In genomic region chr14:23093526-23093925, GRCh38 we compare ENCODE assay signal across 12 cellular contexts. TPM values are rescaled to one million over a fixed set of nuclear protein-coding genes. Genes with fewer than 3 reads are reported as not detected.
DNase-seq lines count a peak whose midpoint lies in the region; ATAC-seq and TF ChIP-seq lines count a peak whose summit lies in the region.
"Had no signal": no experiment of that assay in that cellular context is flagged by ENCODE, and none has a peak within 500 bp of the region (broad histone marks: within the 10 kb centered on the region; RNA-seq: fewer than 3 reads in every experiment).

No MANE protein-coding gene starts in this region.

- H3K4me2 ChIP-seq in H9 (ENCODE audit: insufficient read depth, insufficient read length, low read length) (peak overlapping the region; percentile 93), SU-DHL-6 (ENCODE audit: low read depth, low read length, poor library complexity, severe bottlenecking) (peak overlapping the region; percentile 89)

- DNase-seq in H9, result no peak
- no peak for DNase-seq in stomach
- DNase-seq in OCI-M1 (lab: John Stamatoyannopoulos, UW), result no peak
- no peak for DNase-seq in NAMALWA (ENCODE audit: low spot score)
- DNase-seq: dermis blood vessel endothelial cell; stimulated activated naive CD8-positive, alpha-beta T cell treated with anti-CD3 and anti-CD28 coated beads, Interleukin-15, amount 100 ng/mL, for 72 hours had no signal

- H2AFZ ChIP-seq in H9 (ENCODE audit: low read length) (no peak overlapping the region), SU-DHL-6 (ENCODE audit: low read depth, low read length, severe bottlenecking) (no peak overlapping the region)

- peaks cover 14 to 25% of the 10 kb centered on the region in 2 experiments for H3K4me1 Mint-ChIP-seq in H9

- H3K27me3 Mint-ChIP-seq in H9 (ENCODE audit: low read depth), result no peaks in the 10 kb centered on the region
- H3K27me3 Mint-ChIP-seq: stimulated activated naive CD8-positive, alpha-beta T cell treated with anti-CD3 and anti-CD28 coated beads, Interleukin-15, amount 100 ng/mL, for 72 hours had no signal

- TF ChIP-seq POLR2A in stomach (IDR thresholded peaks at IDR 0.05), result no peak

- peaks cover 19% of the 10 kb centered on the region for H3K79me2 ChIP-seq in H9 (ENCODE audit: insufficient read depth, low read length)
- H3K79me2 ChIP-seq in SU-DHL-6 (ENCODE audit: insufficient read depth, low read length), result peaks cover 54% of the 10 kb centered on the region

- no peaks in the 10 kb centered on the region for H3K9me3 ChIP-seq in H9 (ENCODE audit: control insufficient read depth, low read depth, low read length)
- no peaks in the 10 kb centered on the region for H3K9me3 ChIP-seq in SU-DHL-6 (ENCODE audit: insufficient read depth, low read length)
- H3K9me3 ChIP-seq in iPS-20b (ENCODE audit: insufficient read depth, low read depth, low read length), result no peaks in the 10 kb centered on the region
- H3K9me3 ChIP-seq in stomach, result no peaks in the 10 kb centered on the region

- H4K20me1 ChIP-seq in H9 (ENCODE audit: control insufficient read depth, insufficient read depth, insufficient read length) (no peaks in the 10 kb centered on the region), SU-DHL-6 (ENCODE audit: low read depth, low read length) (peaks cover 21% of the 10 kb centered on the region)

- H2BK5ac ChIP-seq in H9 (ENCODE audit: insufficient read length, low read length), result no peak overlapping the region

- H3K4ac ChIP-seq in H9 (ENCODE audit: low read depth, low read length), result no peak overlapping the region

- no peak overlapping the region for H4K91ac ChIP-seq in H9 (ENCODE audit: insufficient read length, low read depth, low read length)

- no peaks in the 10 kb centered on the region for H3K9me2 ChIP-seq in SU-DHL-6 (replicated peaks; ENCODE audit: insufficient read depth, low read length)

- H4K8ac ChIP-seq in H9 (replicated peaks; ENCODE audit: insufficient read length, low read depth, low read length), result no peak overlapping the region

- H3T11ph ChIP-seq in H9 (ENCODE audit: low read length), result no peak overlapping the region

- peak overlapping the region; percentile 66 for H3K4me3 ChIP-seq in SU-DHL-6 (ENCODE audit: insufficient read depth, low read length, poor library complexity, severe bottlenecking)
- peak overlapping the region; percentile 92 for H3K4me3 ChIP-seq in iPS-20b (ENCODE audit: low read length)
- peak overlapping the region; percentile 66 to 96 (median 76) for H3K4me3 ChIP-seq in stomach

- no peak overlapping the region for H2BK15ac ChIP-seq in H9 (ENCODE audit: low read depth, low read length)

- no peak overlapping the region for H3K14ac ChIP-seq in H9 (ENCODE audit: insufficient read depth, low read length)

- H2AK5ac ChIP-seq in H9 (ENCODE audit: insufficient read length, low read length), result no peak overlapping the region

- H3K4me3 Mint-ChIP-seq in H9, result no peak overlapping the region; a peak in 1 of 5 replicates

- H2BK12ac ChIP-seq in H9 (ENCODE audit: insufficient read length, low read depth, low read length), result no peak overlapping the region

- H3K9ac ChIP-seq in H9 (ENCODE audit: extremely low read depth, insufficient read length, low read length) (peak overlapping the region; percentile 99), SU-DHL-6 (ENCODE audit: low read length) (peak overlapping the region; percentile 85), iPS-20b (ENCODE audit: low read depth, low read length) (peak overlapping the region; percentile 99; the same call in 1 of the 2 replicates)

- H3K27ac ChIP-seq in H9 (ENCODE audit: insufficient read length, low read depth, low read length), result no peak overlapping the region
- H3K27ac ChIP-seq in SU-DHL-6 (ENCODE audit: low read depth, low read length), result no peak overlapping the region
- no peak overlapping the region for H3K27ac ChIP-seq in iPS-20b (ENCODE audit: low read length)
- peak overlapping the region in 3 of 5 donors; percentile 95 to 100 (median 99) for H3K27ac ChIP-seq in stomach

- H3K36me3 ChIP-seq in SU-DHL-6 (ENCODE audit: low read length), result peaks cover 30% of the 10 kb centered on the region
- peaks cover 67% of the 10 kb centered on the region for H3K36me3 ChIP-seq in iPS-20b (ENCODE audit: insufficient read depth, low read depth, low read length)
- peaks cover 30 to 59% (median 59%) of the 10 kb centered on the region in 4 donors for H3K36me3 ChIP-seq in stomach

- peaks cover 6% of the 10 kb centered on the region for H3K23me2 ChIP-seq in H9 (ENCODE audit: insufficient read length, low read depth, low read length, poor library complexity, severe bottlenecking)

- no CpG with 5 or more reads among the region's 2 CpGs for WGBS in H9 (ENCODE audit: extremely low coverage, insufficient read length, low lambda C conversion rate)
- WGBS in stomach, 5 donors, result 56 to 71% (median 60%) methylated on average over 2 of the region's 2 CpGs

- no peaks in the 10 kb centered on the region for H3K9me3 Mint-ChIP-seq in H9
- H3K9me3 Mint-ChIP-seq: neural crest cell; stimulated activated naive CD8-positive, alpha-beta T cell treated with anti-CD3 and anti-CD28 coated beads, Interleukin-15, amount 100 ng/mL, for 72 hours had no signal

- H3K23ac ChIP-seq in H9 (ENCODE audit: insufficient read length, low read depth, low read length), result no peak overlapping the region

- TF ChIP-seq CTCF in H9 (conservative IDR thresholded peaks at IDR 0.05), result no peak
- TF ChIP-seq CTCF in SU-DHL-6 (IDR thresholded peaks at IDR 0.05; ENCODE audit: insufficient read depth, low read length, poor library complexity, severe bottlenecking), result no peak
- no peak for TF ChIP-seq CTCF in stomach (IDR thresholded peaks at IDR 0.05)

- no peak for ATAC-seq in GM21825 (IDR thresholded peaks at IDR 0.05; ENCODE audit: unreplicated experiment)
- ATAC-seq: stimulated activated naive CD8-positive, alpha-beta T cell treated with anti-CD3 and anti-CD28 coated beads, Interleukin-15, amount 100 ng/mL, for 72 hours had no signal

- H3K27me3 ChIP-seq in H9 (ENCODE audit: insufficient read depth, low read length) (no peaks in the 10 kb centered on the region), SU-DHL-6 (ENCODE audit: low read length) (no peaks in the 10 kb centered on the region), iPS-20b (ENCODE audit: insufficient read depth, low read length) (no peaks in the 10 kb centered on the region), stomach (no peaks in the 10 kb centered on the region)

- intact Hi-C loops in stomach (cut with DNase I; ENCODE audit: low total_unique reads), result no loop called here

- no peak overlapping the region for H3K56ac ChIP-seq in H9 (ENCODE audit: insufficient read length, low read depth, low read length)

- no peak overlapping the region for H2BK120ac ChIP-seq in H9 (ENCODE audit: low read depth, low read length, poor library complexity, severe bottlenecking)

- no peak for TF ChIP-seq EP300 in stomach (IDR thresholded peaks at IDR 0.05)

- H3K79me1 ChIP-seq in H9 (ENCODE audit: insufficient read depth, low read depth, low read length, poor library complexity, severe bottlenecking), result peaks cover 5% of the 10 kb centered on the region

- H2BK20ac ChIP-seq in H9 (ENCODE audit: low read depth, low read length, poor library complexity, severe bottlenecking), result no peak overlapping the region

- H3K4me1 ChIP-seq in H9 (ENCODE audit: insufficient read depth, low read length) (peaks cover 2% of the 10 kb centered on the region; the same call in 1 of the 2 replicates), iPS-20b (ENCODE audit: insufficient read depth, low read length) (peaks cover 6% of the 10 kb centered on the region; the same call in 1 of the 2 replicates), stomach (peaks cover 19 to 60% (median 47%) of the 10 kb centered on the region in 4 donors)

- H3K36me3 Mint-ChIP-seq in H9 (ENCODE audit: insufficient read depth in 1 of 3, low read depth in 3 of 3), result peaks cover 36 to 62% (median 56%) of the 10 kb centered on the region in 3 experiments

- H4K5ac ChIP-seq in H9 (ENCODE audit: insufficient read length, low read depth, low read length), result no peak overlapping the region

- H3F3A ChIP-seq in SU-DHL-6 (ENCODE audit: insufficient read depth), result no peaks in the 10 kb centered on the region

- H3K27ac Mint-ChIP-seq in H9, result no peak overlapping the region
- H3K27ac Mint-ChIP-seq: stimulated activated naive CD8-positive, alpha-beta T cell treated with anti-CD3 and anti-CD28 coated beads, Interleukin-15, amount 100 ng/mL, for 72 hours had no signal

- no peak overlapping the region for H3K18ac ChIP-seq in H9 (ENCODE audit: insufficient read length, low read depth, low read length)

RNA-seq across cellular contexts. Expression of gene ACIN1, which starts 1.4 kb away (rescaled TPM):
- total RNA-seq in H9 (2021) (314 and 333 TPM in 2 replicates), stomach (100 to 1,000 TPM; 114 to 232 (median 123) TPM)
- polyA plus RNA-seq in stomach, result 10 to 100 TPM; 37.1 to 86.4 (median 52.7) TPM

RNA-seq across cellular contexts. Expression of gene C14orf119, which starts 1.8 kb away (rescaled TPM):
- total RNA-seq in H9 (2021), result 65.1 and 66.9 TPM in 2 replicates
- 10 to 100 TPM in 2 of 5 donors, 1 to 10 TPM in 2, not detected in 1; 1.8 to 25.2 (median 14.0) TPM for total RNA-seq in stomach
- 10 to 100 TPM; 27.4 to 51.8 (median 49.8) TPM for polyA plus RNA-seq in stomach

RNA-seq across cellular contexts. Expression of gene CIROP, which starts 11.3 kb away (rescaled TPM):
- not detected in 2 replicates for total RNA-seq in H9 (2021)
- total RNA-seq in stomach, result not detected
- not detected for polyA plus RNA-seq in stomach
- total RNA-seq: dermis blood vessel endothelial cell, LHCN-M2, neural crest cell, RPMI7951 had no signal

RNA-seq across cellular contexts. Expression of gene CEBPE, which starts 25.5 kb away (rescaled TPM):
- total RNA-seq in H9 (2021) (not detected in 2 replicates), stomach (not detected)
- under 1 TPM in 1 of 3 donors, not detected in 2; 0.37 TPM for polyA plus RNA-seq in stomach
- total RNA-seq: dermis blood vessel endothelial cell, neural crest cell, RPMI7951 had no signal

RNA-seq across cellular contexts. Expression of gene CDH24, which starts 36.2 kb away (rescaled TPM):
- total RNA-seq in H9 (2021), result 16.7 and 16.9 TPM in 2 replicates
- total RNA-seq in stomach, result 10 to 100 TPM in 1 of 5 donors, 1 to 10 TPM in 3, not detected in 1; 1.2 to 14.3 (median 4.8) TPM
- polyA plus RNA-seq in stomach, result 1 to 10 TPM; 2.3 to 4.0 (median 3.2) TPM

Comparison
In these comparisons a context has a peak if more than half of its experiments do, and no peak if none do; other contexts are left out.
1. H3K27ac ChIP-seq: peak in stomach (3 of 5); none in H9 (single experiment), SU-DHL-6 (single experiment) and iPS-20b (single experiment).
2. Peak in every context shown above with its lines, with median percentiles within 50 percentile points of each other: H3K9ac ChIP-seq and H3K4me3 ChIP-seq.